In genomic region chr7:44177570-44178131, GRCh38 we compare ENCODE assay signal across 13 cellular contexts. TPM values are rescaled to one million over a fixed set of nuclear protein-coding genes. Genes with fewer than 3 reads are reported as not detected.
DNase-seq lines count a peak whose midpoint lies in the region; ATAC-seq and TF ChIP-seq lines count a peak whose summit lies in the region.
"Had no signal": no experiment of that assay in that cellular context is flagged by ENCODE, and none has a peak within 500 bp of the region (broad histone marks: within the 10 kb centered on the region; RNA-seq: fewer than 3 reads in every experiment).

No MANE protein-coding gene starts in this region.

- peak; percentile 82 for DNase-seq in H4 (ENCODE audit: low spot score)
- DNase-seq in NCI-H226 = peak; percentile 75
- peak; percentile 29 for DNase-seq in dedifferentiated amniotic fluid mesenchymal stem cell (ENCODE audit: extremely low spot score)
- no peak for DNase-seq in osteoblast (ENCODE audit: insufficient read length, low spot score, missing footprints)
- DNase-seq in left colon = no peak
- no peak for DNase-seq in activated effector memory CD4-positive, alpha-beta T cell treated with anti-CD3 and anti-CD28 coated beads, Interleukin-2, amount 50 U/mL, for 16 hours
- DNase-seq in HT-29 (ENCODE audit: low spot score) = no peak
- no peak for DNase-seq in activated T-cell treated with anti-CD3 and anti-CD28 coated beads, Interleukin-2, amount 50 U/mL, for 1 hour
- DNase-seq: activated CD4-positive, alpha-beta T cell treated with anti-CD3 and anti-CD28 coated beads, Interleukin-2, amount 50 U/mL, for 1 hour; gastrocnemius medialis; HCEC 1CT; NCI-H187 treated with DMSO at 0.1 percent for 48 hours had no signal

- H3K36me3 ChIP-seq in osteoblast (ENCODE audit: insufficient read depth, low read length) = no peaks in the 10 kb centered on the region
- H3K36me3 ChIP-seq: ascending aorta, gastrocnemius medialis had no signal

- H3K27me3 ChIP-seq in osteoblast (ENCODE audit: insufficient read depth, low read length) = peaks cover 28% of the 10 kb centered on the region
- H3K27me3 ChIP-seq: ascending aorta, gastrocnemius medialis had no signal

- H3K9me3 ChIP-seq in osteoblast (ENCODE audit: low read depth, low read length) = peaks cover 5% of the 10 kb centered on the region
- H3K9me3 ChIP-seq: gastrocnemius medialis had no signal

- ATAC-seq in left colon = no peak
- ATAC-seq: gastrocnemius medialis had no signal

- no peaks in the 10 kb centered on the region for H3K79me2 ChIP-seq in osteoblast (ENCODE audit: insufficient read depth, low read length)

- peaks cover 7% of the 10 kb centered on the region for H3K4me1 ChIP-seq in osteoblast (ENCODE audit: insufficient read depth, low read length)
- H3K4me1 ChIP-seq: ascending aorta, gastrocnemius medialis had no signal

- no peak overlapping the region for H3K4me3 ChIP-seq in osteoblast (ENCODE audit: insufficient read depth, low read length)
- H3K4me3 ChIP-seq: ascending aorta, gastrocnemius medialis had no signal

- intact Hi-C loops in left colon (cut with DNase I, micrococcal nuclease) = no loop called here

- H3K4me2 ChIP-seq in osteoblast (ENCODE audit: insufficient read depth, low read length) = peak overlapping the region; percentile 12

- TF ChIP-seq CTCF in osteoblast (IDR thresholded peaks at IDR 0.05; ENCODE audit: extremely low read depth, low read depth, low read length) = no peak

- H3K27ac ChIP-seq in osteoblast (ENCODE audit: low read depth, low read length) = no peak overlapping the region
- H3K27ac ChIP-seq: gastrocnemius medialis had no signal

- no peaks in the 10 kb centered on the region for H4K20me1 ChIP-seq in osteoblast (ENCODE audit: insufficient read depth, low read length)

- no peak overlapping the region for H2AFZ ChIP-seq in osteoblast (ENCODE audit: low read length)

RNA-seq across cellular contexts. Expression of gene GCK, which starts 11.6 kb away (rescaled TPM):
- total RNA-seq in H4 (2014; rRNA removed; shearing (Covaris generic)) = not detected in 2 replicates
- not detected in 2 replicates for total RNA-seq in osteoblast
- under 1 TPM; 0.15 to 0.22 TPM for total RNA-seq in left colon
- total RNA-seq in HT-29 (2014; rRNA removed; shearing (Covaris generic)) = not detected in 2 replicates

RNA-seq across cellular contexts. Expression of gene YKT6, which starts 23.1 kb away (rescaled TPM):
- total RNA-seq in H4 (2014; rRNA removed; shearing (Covaris generic)) = 132 and 136 TPM in 2 replicates
- total RNA-seq in osteoblast (90.1 and 95.2 TPM in 2 replicates), left colon (10 to 100 TPM; 84.8 to 86.9 TPM)
- 127 and 138 TPM in 2 replicates for total RNA-seq in HT-29 (2014; rRNA removed; shearing (Covaris generic))

RNA-seq across cellular contexts. Expression of gene MYL7, which starts 36.5 kb away (rescaled TPM):
- not detected in 2 replicates for total RNA-seq in H4 (2014; rRNA removed; shearing (Covaris generic))
- total RNA-seq in osteoblast = not detected in 2 replicates
- total RNA-seq in left colon = not detected
- not detected in 2 replicates for total RNA-seq in HT-29 (2014; rRNA removed; shearing (Covaris generic))
- total RNA-seq: ascending aorta had no signal

RNA-seq across cellular contexts. Expression of gene POLD2, which starts 54.3 kb away (rescaled TPM):
- total RNA-seq in H4 (2014; rRNA removed; shearing (Covaris generic)) = 185 and 198 TPM in 2 replicates
- total RNA-seq in osteoblast (69.2 and 80.3 TPM in 2 replicates), left colon (10 to 100 TPM; 40.5 to 57.0 TPM)
- 258 and 277 TPM in 2 replicates for total RNA-seq in HT-29 (2014; rRNA removed; shearing (Covaris generic))

Comparison
In these comparisons a context has a peak if more than half of its experiments do, and no peak if none do; other contexts are left out.
1. DNase-seq: peak in H4 (single experiment), NCI-H226 (single experiment) and dedifferentiated amniotic fluid mesenchymal stem cell (single experiment); none in osteoblast (single experiment), left colon (0 of 2), activated effector memory CD4-positive, alpha-beta T cell treated with anti-CD3 and anti-CD28 coated beads, Interleukin-2, amount 50 U/mL, for 16 hours (single experiment), HT-29 (single experiment) and activated T-cell treated with anti-CD3 and anti-CD28 coated beads, Interleukin-2, amount 50 U/mL, for 1 hour (single experiment).